In the genomic region with DNA sequence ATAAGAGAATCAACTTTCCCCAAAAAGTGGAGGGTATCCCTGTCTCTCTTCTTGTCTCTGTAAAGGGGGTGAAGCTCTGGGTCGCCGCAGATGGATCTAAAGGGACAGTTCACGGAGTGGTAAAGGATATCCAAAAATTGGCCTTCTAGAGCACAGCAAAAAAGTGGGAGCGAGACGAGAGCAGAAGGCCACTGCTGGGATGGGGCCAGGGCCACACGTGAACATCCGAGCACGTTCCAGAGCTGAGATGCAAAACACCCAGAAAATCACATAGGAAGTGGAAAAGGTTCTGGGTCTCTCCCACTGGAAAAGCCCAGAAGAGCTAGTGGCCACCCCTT, we compare ENCODE assay signal across 8 cellular contexts. TPM values are rescaled to one million over a fixed set of nuclear protein-coding genes. Genes with fewer than 3 reads are reported as not detected.
A peak's percentile ranks its signal among the peaks of the same experiment; 100 is the strongest.
DNase-seq lines count a peak whose midpoint lies in the region; ATAC-seq, FAIRE-seq and TF ChIP-seq lines count a peak whose summit lies in the region.

No MANE protein-coding gene starts in this region.

- H3K14ac ChIP-seq in neuronal stem cell (ENCODE audit: low read length): no peak overlapping the region

- H2BK120ac ChIP-seq in neuronal stem cell (ENCODE audit: low read depth, low read length): no peak overlapping the region

- no peaks in the 10 kb centered on the region for H3K9me2 ChIP-seq in PC-3 (replicated peaks; ENCODE audit: low read length)

- no peak for TF ChIP-seq POLR2A in endothelial cell of umbilical vein (IDR thresholded peaks at IDR 0.05; ENCODE audit: low read depth, low read length)

- no peaks in the 10 kb centered on the region for H3K36me3 ChIP-seq in PC-3 (ENCODE audit: low read depth, low read length)
- no peaks in the 10 kb centered on the region for H3K36me3 ChIP-seq in endothelial cell of umbilical vein (ENCODE audit: control insufficient read depth in 2 of 2, extremely low read depth in 1 of 2, insufficient read depth in 2 of 2, low read length in 2 of 2)
- peaks cover 0 to 5% of the 10 kb centered on the region in 2 donors for H3K36me3 ChIP-seq in neuronal stem cell (replicated peaks in 1 of 2; ENCODE audit: control insufficient read depth in 2 of 2, insufficient read depth in 2 of 2, low read length in 2 of 2)

- peaks cover 0 to 2% (median 2%) of the 10 kb centered on the region in 3 donors for H3K27me3 Mint-ChIP-seq in CD14-positive monocyte (ENCODE audit: low read depth in 3 of 3)

- H3K4me1 ChIP-seq in PC-3 (ENCODE audit: insufficient read depth, low read length) (peaks cover 33% of the 10 kb centered on the region), endothelial cell of umbilical vein (ENCODE audit: control insufficient read depth, extremely low read depth, insufficient read depth, low read length) (peaks cover 47% of the 10 kb centered on the region), neuronal stem cell (ENCODE audit: control insufficient read depth in 2 of 2, insufficient read depth in 1 of 2, low read depth in 1 of 2, low read length in 2 of 2) (peaks cover 27 to 32% of the 10 kb centered on the region in 2 donors)

- H4K8ac ChIP-seq in neuronal stem cell (ENCODE audit: low read depth, low read length): no peak overlapping the region

- no peak overlapping the region for H3K23ac ChIP-seq in neuronal stem cell (ENCODE audit: low read depth, low read length, poor library complexity)

- H3K4me3 Mint-ChIP-seq in CD14-positive monocyte: peak overlapping the region; percentile 88 to 95

- H3K4me2 ChIP-seq in PC-3 (ENCODE audit: low read length): peak overlapping the region; percentile 84
- H3K4me2 ChIP-seq in endothelial cell of umbilical vein (ENCODE audit: insufficient read depth, low read length): peak overlapping the region; percentile 80
- H3K4me2 ChIP-seq in neuronal stem cell (ENCODE audit: insufficient read depth, low read length, poor library complexity, severe bottlenecking): peak overlapping the region; percentile 85

- H3K4me1 Mint-ChIP-seq in CD14-positive monocyte: peaks cover 53% of the 10 kb centered on the region

- peak overlapping the region; percentile 57; the same call in 1 of the 2 replicates for H3K9ac ChIP-seq in PC-3 (ENCODE audit: low read length)
- H3K9ac ChIP-seq in endothelial cell of umbilical vein (replicated peaks; ENCODE audit: extremely low read depth, insufficient read depth, low read length): peak overlapping the region; percentile 77
- H3K9ac ChIP-seq in neuronal stem cell (ENCODE audit: low read depth, low read length, poor library complexity): no peak overlapping the region

- DNase-seq in CD14-positive monocyte (ENCODE audit: low spot score): no peak
- no peak for DNase-seq in PC-3
- no peak for DNase-seq in endothelial cell of umbilical vein (ENCODE audit: low read depth, low spot score)
- DNase-seq in neuronal stem cell (ENCODE audit: low spot score): no peak
- DNase-seq in COLO829 (ENCODE audit: low spot score): no peak
- no peak for DNase-seq in MV-4-11 (lab: John Stamatoyannopoulos, UW)
- no peak for DNase-seq in OCI-M2 (lab: John Stamatoyannopoulos, UW; ENCODE audit: unreplicated experiment)
- no peak for DNase-seq in iPS-NIHi11 (ENCODE audit: low spot score)

- no peak overlapping the region for H4K91ac ChIP-seq in neuronal stem cell (ENCODE audit: low read depth, low read length, poor library complexity)

- intact Hi-C loops in CD14-positive monocyte (cut with micrococcal nuclease): loop anchor here (5.0 to 10.0 kb wide), 3 partner anchors 89 to 291 kb away; a partner anchor contains a TSS
- intact Hi-C loops in PC-3 (cut with micrococcal nuclease): loop anchor here (1.0 to 2.0 kb wide), 3 partner anchors 71 to 160 kb away; no protein-coding TSS in a partner anchor
- intact Hi-C loops in endothelial cell of umbilical vein (cut with micrococcal nuclease): loop anchor here (1.0 to 10.0 kb wide), 7 partner anchors 8 to 291 kb away; a partner anchor contains a TSS

- no peaks in the 10 kb centered on the region for H3K9me1 ChIP-seq in endothelial cell of umbilical vein (replicated peaks; ENCODE audit: control insufficient read depth, extremely low read depth, insufficient read depth, low read length)

- H3K9me3 ChIP-seq in PC-3 (ENCODE audit: low read length) (no peaks in the 10 kb centered on the region), endothelial cell of umbilical vein (replicated peaks; ENCODE audit: control insufficient read depth, insufficient read depth, low read length) (no peaks in the 10 kb centered on the region), neuronal stem cell (replicated peaks in 1 of 2; ENCODE audit: control insufficient read depth in 2 of 2, insufficient read depth in 1 of 2, low read depth in 1 of 2, low read length in 2 of 2) (peaks cover 1 to 2% of the 10 kb centered on the region in 2 donors)

- CTCF ChIA-PET in PC-3 (lab: Charles Lee): interaction anchor here (1.1 kb wide), 1 partner anchor 160 kb away, joined by 3 read pairs; no protein-coding TSS in a partner anchor
- CTCF ChIA-PET in endothelial cell of umbilical vein (lab: Charles Lee): interaction anchor here (0.6 to 3.9 kb wide), 23 partner anchors 8 to 168 kb away, joined by 3 to 24 read pairs (median 6); no protein-coding TSS in a partner anchor

- dilution Hi-C loops in endothelial cell of umbilical vein (cut with MboI; ENCODE audit: extremely low pct_ligation_motif_present, low sequenced_read_pairs): no loop called here

- H3K27ac Mint-ChIP-seq in CD14-positive monocyte: peak overlapping the region in 6 of 7 donors; percentile 57 to 88 (median 73)

- no peak overlapping the region for H3K4ac ChIP-seq in neuronal stem cell (ENCODE audit: low read length)

- H3K18ac ChIP-seq in neuronal stem cell (ENCODE audit: low read length): peak overlapping the region; percentile 93

- H2AFZ ChIP-seq in PC-3 (ENCODE audit: low read length) (no peak overlapping the region), endothelial cell of umbilical vein (ENCODE audit: low read depth, low read length) (no peak overlapping the region), neuronal stem cell (ENCODE audit: low read length) (no peak overlapping the region)

- no peak for FAIRE-seq in endothelial cell of umbilical vein (lab: Jason Lieb, UNC)

- no peak overlapping the region for H2BK15ac ChIP-seq in neuronal stem cell (ENCODE audit: low read length)

- POLR2A ChIA-PET in PC-3 (lab: Charles Lee; ENCODE audit: unreplicated experiment): interaction anchor here (0.6 kb wide), 1 partner anchor 72 kb away, joined by 3 read pairs; no protein-coding TSS in a partner anchor
- POLR2A ChIA-PET in endothelial cell of umbilical vein (lab: Charles Lee): interaction anchor here (1.0 to 1.4 kb wide), 2 partner anchors 22 to 26 kb away, joined by 3 to 4 read pairs; no protein-coding TSS in a partner anchor

- H3K79me2 ChIP-seq in PC-3 (ENCODE audit: low read length) (peaks cover 57% of the 10 kb centered on the region), endothelial cell of umbilical vein (ENCODE audit: control insufficient read depth, insufficient read depth, low read length) (peaks cover 57% of the 10 kb centered on the region)

- peaks cover 15 to 17% of the 10 kb centered on the region in 2 donors for H3K36me3 Mint-ChIP-seq in CD14-positive monocyte

- no CpG with 5 or more reads among the region's 8 CpGs for WGBS in neuronal stem cell (ENCODE audit: extremely low coverage in 2 of 2, insufficient read length in 2 of 2, insufficient replicate concordance in 1 of 2), 2 donors

- H2BK5ac ChIP-seq in neuronal stem cell (ENCODE audit: low read length): no peak overlapping the region

- H2AK5ac ChIP-seq in neuronal stem cell (ENCODE audit: low read depth, low read length): peak overlapping the region; percentile 67

- H3K27me3 ChIP-seq in PC-3 (ENCODE audit: low read length) (no peaks in the 10 kb centered on the region), endothelial cell of umbilical vein (ENCODE audit: control insufficient read depth in 2 of 2, insufficient read depth in 2 of 2, low read length in 2 of 2) (no peaks in the 10 kb centered on the region), neuronal stem cell (ENCODE audit: control insufficient read depth in 3 of 3, insufficient read depth in 3 of 3, low read depth in 1 of 3, low read length in 3 of 3) (no peaks in the 10 kb centered on the region)

- H3K4me3 ChIP-seq in PC-3 (ENCODE audit: low read length) (peak overlapping the region; percentile 83), endothelial cell of umbilical vein (replicated peaks in 1 of 3; ENCODE audit: insufficient read depth in 1 of 3, low read depth in 1 of 3, low read length in 3 of 3) (peak overlapping the region; percentile 65 to 85 (median 67)), neuronal stem cell (ENCODE audit: low read length in 2 of 2) (peak overlapping the region; percentile 65 to 89)

- peaks cover 2% of the 10 kb centered on the region for H3K79me1 ChIP-seq in neuronal stem cell (ENCODE audit: low read depth, low read length)

- H2BK12ac ChIP-seq in neuronal stem cell (ENCODE audit: low read length): no peak overlapping the region

- H3K27ac ChIP-seq in PC-3 (ENCODE audit: low read length) (no peak overlapping the region), endothelial cell of umbilical vein (ENCODE audit: insufficient read depth, low read depth, low read length) (peak overlapping the region; percentile 49), neuronal stem cell (replicated peaks; ENCODE audit: low read length) (no peak overlapping the region)

- no peaks in the 10 kb centered on the region for H3F3A ChIP-seq in PC-3 (ENCODE audit: low read length, unreplicated experiment)

- ATAC-seq in PC-3: no peak

- BruUV-seq in PC-3 (replicated peaks; lab: Mats Ljungman, UMichigan) (no TSS peak), endothelial cell of umbilical vein (replicated peaks; lab: Mats Ljungman, UMichigan) (TSS peak; percentile 19)

- no peak for TF ChIP-seq CTCF in CD14-positive monocyte (IDR thresholded peaks at IDR 0.05)
- no peak for TF ChIP-seq CTCF in PC-3 (conservative IDR thresholded peaks at IDR 0.05; ENCODE audit: low read depth, low read length)
- no peak for TF ChIP-seq CTCF in endothelial cell of umbilical vein (IDR thresholded peaks at IDR 0.05; ENCODE audit: extremely low read depth in 1 of 2, insufficient read depth in 1 of 2, low read depth in 1 of 2, low read length in 2 of 2)

- H4K20me1 ChIP-seq in PC-3 (ENCODE audit: low read length) (peaks cover 9% of the 10 kb centered on the region; the same call in 1 of the 2 replicates), endothelial cell of umbilical vein (replicated peaks; ENCODE audit: control insufficient read depth, extremely low read depth, insufficient read depth, low read length) (no peaks in the 10 kb centered on the region)

- H3K9me3 Mint-ChIP-seq in CD14-positive monocyte: no peaks in the 10 kb centered on the region

RNA-seq across cellular contexts. Expression of a gene that starts 0.8 kb away (rescaled TPM):
- polyA plus RNA-seq in CD14-positive monocyte (1 to 10 TPM; 4.7 to 5.9 TPM), endothelial cell of umbilical vein (79.5 and 85.7 TPM in 2 replicates)
- total RNA-seq in PC-3 (2014; rRNA removed) (17.7 and 19.6 TPM in 2 replicates), endothelial cell of umbilical vein (85.9 and 98.6 TPM in 2 replicates)
- 79.3 and 81.1 TPM in 2 replicates for polyA plus RNA-seq in endothelial cell of umbilical vein (2011; cell fraction: cytosol; rRNA removed)
- polyA plus RNA-seq in endothelial cell of umbilical vein (2011; cell fraction: nucleus; rRNA removed): 129 and 133 TPM in 2 replicates
- 35.6 and 64.2 TPM in 2 replicates for polyA plus RNA-seq in endothelial cell of umbilical vein (2012)
- 123 and 155 TPM in 2 replicates for polyA minus RNA-seq in endothelial cell of umbilical vein
- 11.6 TPM for polyA minus RNA-seq in endothelial cell of umbilical vein (2011; cell fraction: cytosol; rRNA and poly(A)+ RNA removed)
- polyA minus RNA-seq in endothelial cell of umbilical vein (2011; cell fraction: nucleus; rRNA and poly(A)+ RNA removed): 51.9 and 71.3 TPM in 2 replicates
- 13.2 TPM for polyA plus RNA-seq in neuronal stem cell (2013, experiment 1 of 2)
- 14.0 TPM for polyA plus RNA-seq in neuronal stem cell (2013, experiment 2 of 2)
